In genomic region chr2:38523728-38524437, GRCh38 we compare ENCODE assay signal across 12 cellular contexts.
DNase-seq lines count a peak whose midpoint lies in the region; ATAC-seq and TF ChIP-seq lines count a peak whose summit lies in the region.
"Had no signal": no experiment of that assay in that cellular context is flagged by ENCODE, and none has a peak within 500 bp of the region (broad histone marks: within the 10 kb centered on the region; RNA-seq: fewer than 3 reads in every experiment).

No MANE protein-coding gene starts in this region.

- H3K27me3 ChIP-seq in BE2C (no peaks in the 10 kb centered on the region), kidney epithelial cell (ENCODE audit: control insufficient read depth, insufficient read depth, low read length) (no peaks in the 10 kb centered on the region)

- H3K36me3 ChIP-seq in BE2C (no peaks in the 10 kb centered on the region), kidney epithelial cell (ENCODE audit: control insufficient read depth, insufficient read depth, low read length) (no peaks in the 10 kb centered on the region)

- no peak overlapping the region for H3K4me3 ChIP-seq in BE2C (ENCODE audit: low read depth, low read length)
- no peak overlapping the region for H3K4me3 ChIP-seq in HFF-Myc (replicated peaks; ENCODE audit: low read depth, low read length)
- H3K4me3 ChIP-seq in WI38 (ENCODE audit: low read depth, low read length): no peak overlapping the region
- H3K4me3 ChIP-seq in kidney epithelial cell (ENCODE audit: low read depth, low read length): no peak overlapping the region

- H3K9me3 ChIP-seq in BE2C: no peaks in the 10 kb centered on the region

- DNase-seq in BE2C (peak; percentile 28), HFF-Myc (ENCODE audit: extremely low read depth, low read depth) (no peak), kidney epithelial cell (ENCODE audit: low read depth) (no peak), GM10266 (ENCODE audit: extremely low spot score) (no peak)
- no peak for DNase-seq in stimulated activated CD4-positive, alpha-beta T cell treated with anti-CD3 and anti-CD28 coated beads, Interleukin-12 subunit alpha, Interleukin-12 subunit beta, amount 100 ng/mL, for 4 hours
- DNase-seq in activated CD4-positive, alpha-beta T cell treated with anti-CD3 and anti-CD28 coated beads, Interleukin-2, amount 50 U/mL, for 1 hour: no peak
- DNase-seq: activated CD4-positive, alpha-beta T cell treated with anti-CD3 and anti-CD28 coated beads, Interleukin-2, amount 50 U/mL, for 48 hours; activated effector memory CD4-positive, alpha-beta T cell treated with Interleukin-2 at 50 U/mL for 16 hours; mesenchymal stem cell; T-helper 2 cell had no signal

- TF ChIP-seq CTCF in BE2C (IDR thresholded peaks at IDR 0.05; ENCODE audit: low read depth, low read length) (peak; percentile 49), HFF-Myc (IDR thresholded peaks at IDR 0.05; ENCODE audit: low read depth, low read length, missing control alignments) (peak; percentile 43), WI38 (IDR thresholded peaks at IDR 0.05; ENCODE audit: low read depth, low read length) (peak; percentile 48), kidney epithelial cell (IDR thresholded peaks at IDR 0.05; ENCODE audit: insufficient read depth, low read length, poor library complexity, severe bottlenecking) (peak; percentile 27), GM10266 (IDR thresholded peaks at IDR 0.05; ENCODE audit: control insufficient read depth, insufficient read depth, low read depth, missing control alignments) (no peak)

- no peak for ATAC-seq in GM18511 (IDR thresholded peaks at IDR 0.05; ENCODE audit: unreplicated experiment)

- peaks cover 6% of the 10 kb centered on the region for H3K4me1 ChIP-seq in BE2C
